10 cellular contexts compared by ENCODE assay signal in genomic region chr21:32578107-32578691, GRCh38. TPM values are rescaled to one million over a fixed set of nuclear protein-coding genes. Genes with fewer than 3 reads are reported as not detected.
A peak's percentile ranks its signal among the peaks of the same experiment; 100 is the strongest.
DNase-seq lines count a peak whose midpoint lies in the region; ATAC-seq and TF ChIP-seq lines count a peak whose summit lies in the region.
"Had no signal": no experiment of that assay in that cellular context is flagged by ENCODE, and none has a peak within 500 bp of the region (broad histone marks: within the 10 kb centered on the region; RNA-seq: fewer than 3 reads in every experiment).

No MANE protein-coding gene starts in this region.

- no peak overlapping the region for H3K27ac ChIP-seq in CD8-positive, alpha-beta memory T cell (ENCODE audit: low read depth, low read length)
- H3K27ac ChIP-seq in GM23338 (ENCODE audit: low read depth) (no peak overlapping the region), VCaP (no peak overlapping the region)
- H3K27ac ChIP-seq: skin epidermis had no signal

- CTCF ChIA-PET in CD8-positive, alpha-beta memory T cell (lab: Charles Lee), result interaction anchor here (0.7 to 4.8 kb wide), 3 partner anchors 23 to 177 kb away, joined by 3 to 21 read pairs (median 8); no protein-coding TSS in a partner anchor

- H3K9me3 Mint-ChIP-seq in CD8-positive, alpha-beta memory T cell, result no peaks in the 10 kb centered on the region
- H3K9me3 Mint-ChIP-seq in GM23338, result no peaks in the 10 kb centered on the region
- H3K9me3 Mint-ChIP-seq: activated naive CD4-positive, alpha-beta T cell treated with anti-CD3 and anti-CD28 coated beads, Interleukin-2, amount 50 U/mL, for 72 hours had no signal

- H3K4me1 ChIP-seq in CD8-positive, alpha-beta memory T cell (ENCODE audit: insufficient read depth, low read length), result no peaks in the 10 kb centered on the region
- no peaks in the 10 kb centered on the region for H3K4me1 ChIP-seq in GM23338 (ENCODE audit: insufficient read depth)

- H3K27me3 ChIP-seq in CD8-positive, alpha-beta memory T cell (ENCODE audit: insufficient read depth, low read length, poor library complexity, severe bottlenecking), result no peaks in the 10 kb centered on the region
- no peaks in the 10 kb centered on the region for H3K27me3 ChIP-seq in GM23338 (ENCODE audit: insufficient read depth)

- ATAC-seq in GM23338, result peak; percentile 95
- ATAC-seq in GM18870 (IDR thresholded peaks at IDR 0.05; ENCODE audit: unreplicated experiment), result no peak
- ATAC-seq in HG02610 (IDR thresholded peaks at IDR 0.05; ENCODE audit: unreplicated experiment), result no peak

- H3K9me2 ChIP-seq in GM23338 (ENCODE audit: insufficient read depth), result no peaks in the 10 kb centered on the region

- no peak overlapping the region for H3K4me2 ChIP-seq in GM23338

- no peak overlapping the region for H3K4me3 ChIP-seq in CD8-positive, alpha-beta memory T cell (ENCODE audit: low read length)
- no peak overlapping the region for H3K4me3 ChIP-seq in GM23338
- H3K4me3 ChIP-seq: skin epidermis had no signal

- no peaks in the 10 kb centered on the region for H3K9me3 ChIP-seq in CD8-positive, alpha-beta memory T cell (ENCODE audit: low read length)

- H4K20me1 ChIP-seq in GM23338 (replicated peaks; ENCODE audit: insufficient read depth), result no peaks in the 10 kb centered on the region

- H3K4me3 Mint-ChIP-seq in CD8-positive, alpha-beta memory T cell, result peak overlapping the region in 2 of 7 donors; percentile 15 to 28
- no peak overlapping the region for H3K4me3 Mint-ChIP-seq in GM23338

- H3K36me3 Mint-ChIP-seq in CD8-positive, alpha-beta memory T cell, result peaks cover 0 to 2% (median 0%) of the 10 kb centered on the region in 3 donors
- H3K36me3 Mint-ChIP-seq in GM23338 (ENCODE audit: low read depth), result no peaks in the 10 kb centered on the region
- H3K36me3 Mint-ChIP-seq: activated naive CD4-positive, alpha-beta T cell treated with anti-CD3 and anti-CD28 coated beads, Interleukin-2, amount 50 U/mL, for 72 hours had no signal

- no peak overlapping the region for H2AFZ ChIP-seq in GM23338

- H3K36me3 ChIP-seq in CD8-positive, alpha-beta memory T cell (ENCODE audit: insufficient read depth, low read length), result no peaks in the 10 kb centered on the region
- no peaks in the 10 kb centered on the region for H3K36me3 ChIP-seq in GM23338 (ENCODE audit: insufficient read depth)

- TF ChIP-seq CTCF in GM23338 (conservative IDR thresholded peaks at IDR 0.05; ENCODE audit: low read depth in 2 of 2) (peak; percentile 86 to 87), VCaP (conservative IDR thresholded peaks at IDR 0.05) (peak; percentile 45; the same call in 1 of the 2 replicates)

- POLR2A ChIA-PET in CD8-positive, alpha-beta memory T cell (lab: Charles Lee), result no interaction called here

- H3K4me1 Mint-ChIP-seq in CD8-positive, alpha-beta memory T cell, result peaks cover 0 to 13% (median 0%) of the 10 kb centered on the region in 3 donors
- H3K4me1 Mint-ChIP-seq in GM23338, result peaks cover 5% of the 10 kb centered on the region; the same call in 2 of the 3 replicates

- peak in 4 of 5 donors; percentile 16 to 68 (median 22) for DNase-seq in CD8-positive, alpha-beta memory T cell
- peak; percentile 80 for DNase-seq in GM23338 (ENCODE audit: low spot score)
- DNase-seq in iPS DF 19.7 (ENCODE audit: low read depth, low spot score), result peak; percentile 23
- no peak for DNase-seq in cerebellar nuclear complex (lab: John Stamatoyannopoulos, UW)
- no peak for DNase-seq in Ammon's horn (ENCODE audit: low spot score)

- H3F3A ChIP-seq in GM23338 (replicated peaks; ENCODE audit: low read depth), result no peaks in the 10 kb centered on the region

- H3K27me3 Mint-ChIP-seq in CD8-positive, alpha-beta memory T cell, result peaks cover 8 to 10% of the 10 kb centered on the region in 2 donors
- peaks cover 12% of the 10 kb centered on the region for H3K27me3 Mint-ChIP-seq in GM23338 (ENCODE audit: insufficient read depth, low read depth, poor library complexity)

- H3K79me2 ChIP-seq in GM23338 (replicated peaks; ENCODE audit: insufficient read depth), result no peaks in the 10 kb centered on the region

- H3K27ac Mint-ChIP-seq in CD8-positive, alpha-beta memory T cell, result peak overlapping the region in 1 of 8 donors; percentile 22
- H3K27ac Mint-ChIP-seq in GM23338, result no peak overlapping the region

TF ChIP-seq in GM23338, 12 proteins besides CTCF, POLR2A, EP300 and RAD21 (continues in another document):
- TF ChIP-seq EZH2 (IDR thresholded peaks at IDR 0.05; ENCODE audit: low read depth, unreplicated experiment), result no peak
- no peak for TF ChIP-seq ZNF331 (CRISPR knock-in tag; IDR thresholded peaks at IDR 0.05; ENCODE audit: low read depth)
- TF ChIP-seq ETS1 (IDR thresholded peaks at IDR 0.05), result no peak
- no peak for TF ChIP-seq ZNF462 (CRISPR knock-in tag; IDR thresholded peaks at IDR 0.05)
- TF ChIP-seq STAT1 (IDR thresholded peaks at IDR 0.05; ENCODE audit: unreplicated experiment), result no peak
- no peak for TF ChIP-seq ZNF114 (CRISPR knock-in tag; IDR thresholded peaks at IDR 0.05)
- no peak for TF ChIP-seq NANOG (IDR thresholded peaks at IDR 0.05; ENCODE audit: borderline replicate concordance)
- no peak for TF ChIP-seq JUNB (IDR thresholded peaks at IDR 0.05; ENCODE audit: unreplicated experiment)

RNA-seq across cellular contexts. Expression of gene TCP10L, which starts 7.1 kb away (rescaled TPM):
- not detected for total RNA-seq in CD8-positive, alpha-beta memory T cell
- polyA plus RNA-seq in CD8-positive, alpha-beta memory T cell, result 0.43 TPM
- 0.10 and 0.12 TPM in 2 replicates for total RNA-seq in GM23338 (2014; rRNA removed; shearing (Covaris generic))
- polyA plus RNA-seq in GM23338 (2016; fragmentation: Nextera tagmentation; extraction: Ambion mirVana), result 0.65 and 1.5 TPM in 2 replicates

RNA-seq across cellular contexts. Expression of gene CFAP298, which starts 34.0 kb away (rescaled TPM):
- 10 to 100 TPM; 49.4 to 51.9 TPM for total RNA-seq in CD8-positive, alpha-beta memory T cell
- polyA plus RNA-seq in CD8-positive, alpha-beta memory T cell, result 62.8 TPM
- total RNA-seq in GM23338 (2014; rRNA removed; shearing (Covaris generic)), result 37.8 and 46.6 TPM in 2 replicates
- 152 and 157 TPM in 2 replicates for polyA plus RNA-seq in GM23338 (2016; fragmentation: Nextera tagmentation; extraction: Ambion mirVana)

Comparison
In these comparisons a context has a peak if more than half of its experiments do, and no peak if none do; other contexts are left out.
1. DNase-seq: peak in CD8-positive, alpha-beta memory T cell (4 of 5), GM23338 (single experiment) and iPS DF 19.7 (single experiment); none in cerebellar nuclear complex (0 of 2) and Ammon's horn (single experiment).